In genomic region chr9:131382850-131383729, GRCh38 we compare ENCODE assay signal across 8 cellular contexts. TPM values are rescaled to one million over a fixed set of nuclear protein-coding genes. Genes with fewer than 3 reads are reported as not detected.
DNase-seq lines count a peak whose midpoint lies in the region; ATAC-seq lines count a peak whose summit lies in the region.

No MANE protein-coding gene starts in this region.

- H3K27me3 Mint-ChIP-seq in dendritic cell treated with granulocyte-macrophage colony-stimulating factor and Interleukin-4, amounts not matched to agents 40 ng/mL and 50 ng/mL, for 4 days = peaks cover 5% of the 10 kb centered on the region

- H3K18ac ChIP-seq in mesenchymal stem cell (ENCODE audit: low read depth in 1 of 2, low read length in 2 of 2) = no peak overlapping the region

- H3K4me3 ChIP-seq in mesenchymal stem cell (ENCODE audit: insufficient read depth in 1 of 2, low read depth in 1 of 2, low read length in 2 of 2) = no peak overlapping the region

- ATAC-seq in GM21360 (IDR thresholded peaks at IDR 0.05; ENCODE audit: unreplicated experiment) = no peak

- no peaks in the 10 kb centered on the region for H3K36me3 Mint-ChIP-seq in dendritic cell treated with granulocyte-macrophage colony-stimulating factor and Interleukin-4, amounts not matched to agents 40 ng/mL and 50 ng/mL, for 4 days (ENCODE audit: low read depth)

- intact Hi-C loops in dendritic cell treated with granulocyte-macrophage colony-stimulating factor and Interleukin-4, amounts not matched to agents 40 ng/mL and 50 ng/mL, for 4 days (cut with micrococcal nuclease) = no loop called here

- peak overlapping the region; percentile 46 for H3K9ac ChIP-seq in mesenchymal stem cell (ENCODE audit: low read length)

- no peak overlapping the region for H4K8ac ChIP-seq in mesenchymal stem cell (ENCODE audit: low read length)

- no peak overlapping the region for H3K14ac ChIP-seq in mesenchymal stem cell (ENCODE audit: low read length in 2 of 2)

- no peak overlapping the region for H2AK5ac ChIP-seq in mesenchymal stem cell (ENCODE audit: low read length, severe bottlenecking)

- H3K9me3 ChIP-seq in mesenchymal stem cell (ENCODE audit: control insufficient read depth, low read length) = no peaks in the 10 kb centered on the region

- no peak overlapping the region for H2BK15ac ChIP-seq in mesenchymal stem cell (ENCODE audit: low read depth, poor library complexity, severe bottlenecking)

- no peak overlapping the region for H2BK12ac ChIP-seq in mesenchymal stem cell (ENCODE audit: low read length in 2 of 2)

- no peak overlapping the region for H2AFZ ChIP-seq in mesenchymal stem cell (ENCODE audit: low read depth, low read length)

- DNase-seq in GM03348 (ENCODE audit: low spot score) (peak; percentile 83), NCI-H345 treated with DMSO at 0.1 percent for 48 hours (lab: John Stamatoyannopoulos, UW; ENCODE audit: unreplicated experiment) (peak; percentile 91), mesenchymal stem cell (peak; percentile 79)
- DNase-seq in activated T-cell treated with anti-CD3 and anti-CD28 coated beads, Interleukin-2, amount 50 U/mL, for 48 hours = no peak
- DNase-seq in stimulated activated CD4-positive, alpha-beta T cell treated with anti-CD3 and anti-CD28 coated beads, Interleukin-4, amount 100 ng/mL, for 4 hours = no peak
- DNase-seq in central memory CD4-positive, alpha-beta T cell = no peak

- H3K4me1 Mint-ChIP-seq in dendritic cell treated with granulocyte-macrophage colony-stimulating factor and Interleukin-4, amounts not matched to agents 40 ng/mL and 50 ng/mL, for 4 days (ENCODE audit: low read depth) = peaks cover 22% of the 10 kb centered on the region

- WGBS in mesenchymal stem cell = 72% methylated on average over 18 of the region's 19 CpGs

- peaks cover 3% of the 10 kb centered on the region for H3K79me1 ChIP-seq in mesenchymal stem cell (replicated peaks; ENCODE audit: low read length, poor library complexity, severe bottlenecking)

- peak overlapping the region; percentile 73 for H3K27ac ChIP-seq in mesenchymal stem cell (ENCODE audit: low read length, poor library complexity, severe bottlenecking)

- H3K9me3 Mint-ChIP-seq in dendritic cell treated with granulocyte-macrophage colony-stimulating factor and Interleukin-4, amounts not matched to agents 40 ng/mL and 50 ng/mL, for 4 days = no peaks in the 10 kb centered on the region

- peak overlapping the region; percentile 3 for H3K27ac Mint-ChIP-seq in dendritic cell treated with granulocyte-macrophage colony-stimulating factor and Interleukin-4, amounts not matched to agents 40 ng/mL and 50 ng/mL, for 4 days

- no peak overlapping the region for H2BK5ac ChIP-seq in mesenchymal stem cell (ENCODE audit: low read depth, low read length, poor library complexity, severe bottlenecking)

- H3K27me3 ChIP-seq in mesenchymal stem cell (ENCODE audit: control insufficient read depth in 1 of 2, insufficient read depth in 1 of 2, low read length in 2 of 2) = no peaks in the 10 kb centered on the region

- H3K4me1 ChIP-seq in mesenchymal stem cell (ENCODE audit: control insufficient read depth, insufficient read depth, low read depth, low read length) = peaks cover 12% of the 10 kb centered on the region

- no peak overlapping the region for H3K4me3 Mint-ChIP-seq in dendritic cell treated with granulocyte-macrophage colony-stimulating factor and Interleukin-4, amounts not matched to agents 40 ng/mL and 50 ng/mL, for 4 days

- no peak overlapping the region for H2BK120ac ChIP-seq in mesenchymal stem cell (ENCODE audit: low read depth, low read length)

- no peak overlapping the region for H3K4me2 ChIP-seq in mesenchymal stem cell (ENCODE audit: low read length, poor library complexity, severe bottlenecking)

- H4K91ac ChIP-seq in mesenchymal stem cell (ENCODE audit: low read length) = no peak overlapping the region

- no peaks in the 10 kb centered on the region for H3K36me3 ChIP-seq in mesenchymal stem cell (ENCODE audit: control insufficient read depth in 1 of 2, insufficient read depth in 2 of 2, low read depth in 1 of 2, low read length in 2 of 2)

- H3K4ac ChIP-seq in mesenchymal stem cell (ENCODE audit: low read depth in 1 of 2, low read length in 2 of 2) = no peak overlapping the region

- H3K23ac ChIP-seq in mesenchymal stem cell (ENCODE audit: low read length in 2 of 2) = no peak overlapping the region

RNA-seq across cellular contexts. Expression of gene PRRC2B, which starts 10.8 kb away (rescaled TPM):
- polyA plus RNA-seq in mesenchymal stem cell (2013, experiment 1 of 2) = 55.8 TPM
- polyA plus RNA-seq in mesenchymal stem cell (2013, experiment 2 of 2) = 53.6 TPM

Comparison
In these comparisons a context has a peak if more than half of its experiments do, and no peak if none do; other contexts are left out.
1. DNase-seq: peak in GM03348 (single experiment), NCI-H345 treated with DMSO at 0.1 percent for 48 hours (single experiment) and mesenchymal stem cell (single experiment); none in activated T-cell treated with anti-CD3 and anti-CD28 coated beads, Interleukin-2, amount 50 U/mL, for 48 hours (0 of 2), stimulated activated CD4-positive, alpha-beta T cell treated with anti-CD3 and anti-CD28 coated beads, Interleukin-4, amount 100 ng/mL, for 4 hours (0 of 2) and central memory CD4-positive, alpha-beta T cell (single experiment).